Comparison of ENCODE assay signal across 37 cellular contexts in genomic region chr12:128109636-128110035, GRCh38.
"Had no signal": no experiment of that assay in that cellular context is flagged by ENCODE, and none has a peak within 500 bp of the region (broad histone marks: within the 10 kb centered on the region; RNA-seq: fewer than 3 reads in every experiment).

No MANE protein-coding gene starts in this region.

- H3K27ac Mint-ChIP-seq: activated naive CD4-positive, alpha-beta T cell treated with anti-CD3 and anti-CD28 coated beads for 36 hours; activated naive CD4-positive, alpha-beta T cell treated with anti-CD3 and anti-CD28 coated beads, Interleukin-2, amount 50 U/mL, for 24 hours; activated naive CD4-positive, alpha-beta T cell treated with anti-CD3 and anti-CD28 coated beads, Interleukin-2, amount 50 U/mL, for 72 hours; activated naive CD8-positive, alpha-beta T cell; activated naive CD8-positive, alpha-beta T cell treated with anti-CD3 and anti-CD28 coated beads for 36 hours; activated naive CD8-positive, alpha-beta T cell treated with anti-CD3 and anti-CD28 coated beads, Interleukin-2, amount 10 ng/mL, durations not matched to agents 7 days and 5 days; activated naive CD8-positive, alpha-beta T cell treated with anti-CD3 and anti-CD28 coated beads, Interleukin-2, amount 50 U/mL, for 24 hours; activated T-cell treated with anti-CD3 and anti-CD28 coated beads, Interleukin-2, amount 50 U/mL, for 24 hours; activated T-cell treated with anti-CD3 and anti-CD28 coated beads, Interleukin-2, amount 50 U/mL, for 72 hours; activated T-helper 1 cell treated with anti-CD3 and anti-CD28 coated beads, Interleukin-12 subunit alpha, Interleukin-12 subunit beta, Interleukin-2, Interleukin-4 antibody, amounts not matched to agents 30 ng/mL and 10 ng/mL and 1 ng/mL, durations not matched to agents 14 hours and 24 hours and 36 hours; activated T-helper 17 cell treated with anti-CD3 and anti-CD28 coated beads, Interleukin-2, amount 50 U/mL, for 72 hours; activated T-helper 2 cell treated with anti-CD3 and anti-CD28 coated beads, Interferon-gamma antibody, Interleukin-2, Interleukin-4, amounts not matched to agents 10 μg/mL and 5 μg/mL and 100 μg/mL, durations not matched to agents 14 hours and 24 hours and 36 hours; brain had no signal

- H3K4me1 ChIP-seq: ascending aorta, body of pancreas, breast epithelium had no signal

- H3K27me3 Mint-ChIP-seq: activated naive CD4-positive, alpha-beta T cell treated with anti-CD3 and anti-CD28 coated beads, Interleukin-2, amount 50 U/mL, for 24 hours; activated naive CD8-positive, alpha-beta T cell; activated naive CD8-positive, alpha-beta T cell treated with anti-CD3 and anti-CD28 coated beads for 36 hours; activated naive CD8-positive, alpha-beta T cell treated with anti-CD3 and anti-CD28 coated beads, Interleukin-2, amount 10 ng/mL, durations not matched to agents 7 days and 5 days; activated naive CD8-positive, alpha-beta T cell treated with anti-CD3 and anti-CD28 coated beads, Interleukin-2, amount 50 U/mL, for 24 hours; activated T-cell treated with anti-CD3 and anti-CD28 coated beads, Interleukin-2, amount 50 U/mL, for 24 hours; activated T-helper 17 cell treated with anti-CD3 and anti-CD28 coated beads, Interleukin-2, amount 50 U/mL, for 72 hours; central memory CD8-positive, alpha-beta T cell had no signal

- H3K27ac ChIP-seq: adrenal gland, ascending aorta, body of pancreas, brain microvascular endothelial cell, breast epithelium, cardiac muscle cell had no signal

- H3K4me3 Mint-ChIP-seq: activated naive CD4-positive, alpha-beta T cell treated with anti-CD3 and anti-CD28 coated beads for 36 hours; activated naive CD4-positive, alpha-beta T cell treated with anti-CD3 and anti-CD28 coated beads, Interleukin-2, amount 50 U/mL, for 24 hours; activated naive CD8-positive, alpha-beta T cell; activated naive CD8-positive, alpha-beta T cell treated with anti-CD3 and anti-CD28 coated beads for 36 hours; activated naive CD8-positive, alpha-beta T cell treated with anti-CD3 and anti-CD28 coated beads, Interleukin-2, amount 10 ng/mL, durations not matched to agents 7 days and 5 days; activated naive CD8-positive, alpha-beta T cell treated with anti-CD3 and anti-CD28 coated beads, Interleukin-2, amount 50 U/mL, for 24 hours; activated T-cell treated with anti-CD3 and anti-CD28 coated beads, Interleukin-2, amount 50 U/mL, for 24 hours; activated T-cell treated with anti-CD3 and anti-CD28 coated beads, Interleukin-2, amount 50 U/mL, for 4 hours; activated T-cell treated with anti-CD3 and anti-CD28 coated beads, Interleukin-2, amount 50 U/mL, for 72 hours; activated T-helper 1 cell treated with anti-CD3 and anti-CD28 coated beads, Interleukin-12 subunit alpha, Interleukin-12 subunit beta, Interleukin-2, Interleukin-4 antibody, amounts not matched to agents 30 ng/mL and 10 ng/mL and 1 ng/mL, durations not matched to agents 14 hours and 24 hours and 36 hours; activated T-helper 17 cell treated with anti-CD3 and anti-CD28 coated beads, Interleukin-2, amount 50 U/mL, for 72 hours; brain; central memory CD8-positive, alpha-beta T cell had no signal

- H3K27me3 ChIP-seq: adrenal gland, ascending aorta, body of pancreas, brain microvascular endothelial cell, breast epithelium, cardiac muscle cell had no signal

- ATAC-seq: activated naive CD4-positive, alpha-beta T cell treated with anti-CD3 and anti-CD28 coated beads, Interleukin-2, amount 50 U/mL, for 72 hours; activated naive CD8-positive, alpha-beta T cell treated with anti-CD3 and anti-CD28 coated beads, Interleukin-2, amount 50 U/mL, for 24 hours; activated T-cell treated with anti-CD3 and anti-CD28 coated beads, Interleukin-2, amount 50 U/mL, for 4 hours; activated T-cell treated with anti-CD3 and anti-CD28 coated beads, Interleukin-2, amount 50 U/mL, for 72 hours; activated T-helper 17 cell treated with anti-CD3 and anti-CD28 coated beads, Interleukin-2, amount 50 U/mL, for 72 hours; body of pancreas had no signal

- DNase-seq: activated effector memory CD4-positive, alpha-beta T cell treated with anti-CD3 and anti-CD28 coated beads, Interleukin-2, amount 50 U/mL, for 16 hours; activated effector memory CD4-positive, alpha-beta T cell treated with Interleukin-2 at 50 U/mL for 16 hours; activated gamma-delta T cell; activated gamma-delta T cell treated with Interleukin-2 at 50 U/mL for 16 hours; activated naive CD4-positive, alpha-beta T cell; activated naive CD4-positive, alpha-beta T cell treated with anti-CD3 and anti-CD28 coated beads for 36 hours; activated naive CD4-positive, alpha-beta T cell treated with anti-CD3 and anti-CD28 coated beads, Interleukin-2, amount 50 U/mL, for 16 hours; activated naive CD4-positive, alpha-beta T cell treated with Interleukin-2 at 50 U/mL for 16 hours; activated naive CD8-positive, alpha-beta T cell treated with anti-CD3 and anti-CD28 coated beads for 36 hours; activated naive CD8-positive, alpha-beta T cell treated with anti-CD3 and anti-CD28 coated beads, Interleukin-2, amount 10 ng/mL, durations not matched to agents 7 days and 5 days; activated naive CD8-positive, alpha-beta T cell treated with anti-CD3 and anti-CD28 coated beads, Interleukin-2, amount 50 U/mL, for 24 hours; activated T-cell treated with anti-CD3 and anti-CD28 coated beads for 4 hours; activated T-cell treated with anti-CD3 and anti-CD28 coated beads, Interleukin-2, amount 50 U/mL, for 1 hour; activated T-cell treated with anti-CD3 and anti-CD28 coated beads, Interleukin-2, amount 50 U/mL, for 24 hours; activated T-cell treated with anti-CD3 and anti-CD28 coated beads, Interleukin-2, amount 50 U/mL, for 4 hours; activated T-cell treated with anti-CD3 and anti-CD28 coated beads, Interleukin-2, amount 50 U/mL, for 48 hours; activated T-cell treated with anti-CD3 and anti-CD28 coated beads, Interleukin-2, amount 50 U/mL, for 72 hours; amniotic stem cell; amygdala; anterior cingulate cortex; body of pancreas; brain microvascular endothelial cell; caudate nucleus; central memory CD4-positive, alpha-beta T cell; cerebellar nuclear complex had no signal

- H3K9me3 ChIP-seq: adrenal gland, ascending aorta, body of pancreas, breast epithelium had no signal

- H3K4me3 ChIP-seq: adrenal gland, ascending aorta, body of pancreas, breast epithelium, cardiac muscle cell had no signal

- H3K36me3 ChIP-seq: adrenal gland, ascending aorta, brain microvascular endothelial cell, breast epithelium, cardiac muscle cell had no signal

- H3K36me3 Mint-ChIP-seq: activated naive CD4-positive, alpha-beta T cell treated with anti-CD3 and anti-CD28 coated beads, Interleukin-2, amount 50 U/mL, for 24 hours; activated naive CD4-positive, alpha-beta T cell treated with anti-CD3 and anti-CD28 coated beads, Interleukin-2, amount 50 U/mL, for 72 hours; activated naive CD8-positive, alpha-beta T cell; activated naive CD8-positive, alpha-beta T cell treated with anti-CD3 and anti-CD28 coated beads for 36 hours; activated naive CD8-positive, alpha-beta T cell treated with anti-CD3 and anti-CD28 coated beads, Interleukin-2, amount 10 ng/mL, durations not matched to agents 7 days and 5 days; brain had no signal

- H3K4me1 Mint-ChIP-seq: activated naive CD4-positive, alpha-beta T cell treated with anti-CD3 and anti-CD28 coated beads, Interleukin-2, amount 50 U/mL, for 24 hours; activated naive CD8-positive, alpha-beta T cell treated with anti-CD3 and anti-CD28 coated beads for 36 hours; activated naive CD8-positive, alpha-beta T cell treated with anti-CD3 and anti-CD28 coated beads, Interleukin-2, amount 10 ng/mL, durations not matched to agents 7 days and 5 days; activated naive CD8-positive, alpha-beta T cell treated with anti-CD3 and anti-CD28 coated beads, Interleukin-2, amount 50 U/mL, for 24 hours; activated T-helper 17 cell treated with anti-CD3 and anti-CD28 coated beads, Interleukin-2, amount 50 U/mL, for 72 hours; central memory CD8-positive, alpha-beta T cell had no signal

- H3K9me3 Mint-ChIP-seq: activated T-helper 1 cell treated with anti-CD3 and anti-CD28 coated beads, Interleukin-12 subunit alpha, Interleukin-12 subunit beta, Interleukin-2, Interleukin-4 antibody, amounts not matched to agents 30 ng/mL and 10 ng/mL and 1 ng/mL, durations not matched to agents 14 hours and 24 hours and 36 hours; central memory CD8-positive, alpha-beta T cell had no signal
